In the genomic region with DNA sequence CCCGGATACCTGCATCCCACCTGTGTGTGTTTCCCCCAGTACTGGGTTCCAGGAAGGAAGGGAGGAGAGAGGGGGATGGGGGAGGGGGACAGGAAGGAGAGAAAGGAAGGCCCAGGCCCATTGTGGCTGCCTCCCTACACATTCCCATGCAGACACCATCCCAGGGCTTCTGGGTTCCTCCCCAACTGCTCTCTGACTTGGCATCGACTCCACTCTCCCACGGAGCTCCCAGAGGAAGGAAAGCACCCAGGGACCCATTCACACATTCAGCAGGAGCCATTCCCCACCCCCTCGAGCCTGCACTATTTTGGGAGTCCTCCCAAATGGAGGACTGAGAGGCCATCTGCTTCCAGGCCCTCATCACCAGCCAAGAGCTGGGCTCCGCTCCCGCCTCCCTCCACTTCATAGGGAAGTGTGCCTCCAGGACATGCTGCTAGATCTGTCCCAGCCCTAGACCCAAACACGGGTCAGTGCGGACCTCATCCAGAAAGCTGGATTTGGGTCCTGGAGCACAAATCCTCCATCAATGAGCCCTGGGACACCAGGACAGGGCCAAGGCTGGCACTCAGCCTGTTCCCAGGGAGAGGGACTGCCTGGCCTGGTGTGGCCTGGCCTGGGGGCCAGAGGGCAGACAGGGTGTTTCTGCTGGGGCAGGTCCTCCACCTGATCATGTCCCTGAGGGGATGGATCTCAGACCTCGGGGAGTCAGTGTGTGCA, we compare ENCODE assay signal across 18 cellular contexts. TPM values are rescaled to one million over a fixed set of nuclear protein-coding genes. Genes with fewer than 3 reads are reported as not detected.
A peak's percentile ranks its signal among the peaks of the same experiment; 100 is the strongest.
DNase-seq lines count a peak whose midpoint lies in the region; ATAC-seq lines count a peak whose summit lies in the region.
"Had no signal": no experiment of that assay in that cellular context is flagged by ENCODE, and none has a peak within 500 bp of the region (broad histone marks: within the 10 kb centered on the region; RNA-seq: fewer than 3 reads in every experiment).

No MANE protein-coding gene starts in this region.

- H3K9me3 ChIP-seq in T-helper 17 cell (ENCODE audit: control insufficient read depth, low read length, poor library complexity, severe bottlenecking): no peaks in the 10 kb centered on the region
- H3K9me3 ChIP-seq: testis had no signal

- H3K4me1 Mint-ChIP-seq in activated naive CD4-positive, alpha-beta T cell treated with anti-CD3 and anti-CD28 coated beads for 36 hours (ENCODE audit: low read depth): peaks cover 23% of the 10 kb centered on the region
- peaks cover 20% of the 10 kb centered on the region for H3K4me1 Mint-ChIP-seq in activated naive CD4-positive, alpha-beta T cell treated with anti-CD3 and anti-CD28 coated beads, Interleukin-2, amount 10 ng/mL, durations not matched to agents 7 days and 5 days
- peaks cover 9% of the 10 kb centered on the region for H3K4me1 Mint-ChIP-seq in T-helper 17 cell

- no peaks in the 10 kb centered on the region for H3K9me3 Mint-ChIP-seq in activated naive CD4-positive, alpha-beta T cell treated with anti-CD3 and anti-CD28 coated beads for 36 hours
- no peaks in the 10 kb centered on the region for H3K9me3 Mint-ChIP-seq in activated naive CD4-positive, alpha-beta T cell treated with anti-CD3 and anti-CD28 coated beads, Interleukin-2, amount 10 ng/mL, durations not matched to agents 7 days and 5 days
- H3K9me3 Mint-ChIP-seq: activated naive CD4-positive, alpha-beta T cell treated with anti-CD3 and anti-CD28 coated beads, Interleukin-2, amount 50 U/mL, for 24 hours had no signal

- H3K27ac Mint-ChIP-seq in activated naive CD4-positive, alpha-beta T cell treated with anti-CD3 and anti-CD28 coated beads for 36 hours: no peak overlapping the region
- no peak overlapping the region for H3K27ac Mint-ChIP-seq in activated naive CD4-positive, alpha-beta T cell treated with anti-CD3 and anti-CD28 coated beads, Interleukin-2, amount 10 ng/mL, durations not matched to agents 7 days and 5 days
- H3K27ac Mint-ChIP-seq in T-helper 17 cell: no peak overlapping the region
- H3K27ac Mint-ChIP-seq: activated naive CD4-positive, alpha-beta T cell treated with anti-CD3 and anti-CD28 coated beads, Interleukin-2, amount 50 U/mL, for 24 hours had no signal

- H3K36me3 Mint-ChIP-seq in activated naive CD4-positive, alpha-beta T cell treated with anti-CD3 and anti-CD28 coated beads for 36 hours (ENCODE audit: low read depth): no peaks in the 10 kb centered on the region
- no peaks in the 10 kb centered on the region for H3K36me3 Mint-ChIP-seq in activated naive CD4-positive, alpha-beta T cell treated with anti-CD3 and anti-CD28 coated beads, Interleukin-2, amount 10 ng/mL, durations not matched to agents 7 days and 5 days
- no peaks in the 10 kb centered on the region for H3K36me3 Mint-ChIP-seq in T-helper 17 cell (ENCODE audit: low read depth)

- CTCF ChIA-PET in activated naive CD4-positive, alpha-beta T cell treated with anti-CD3 and anti-CD28 coated beads for 36 hours (lab: Charles Lee): interaction anchor here (1.0 to 1.4 kb wide), 5 partner anchors 9 to 61 kb away, joined by 3 to 8 read pairs (median 4); no protein-coding TSS in a partner anchor
- CTCF ChIA-PET in activated naive CD4-positive, alpha-beta T cell treated with anti-CD3 and anti-CD28 coated beads, Interleukin-2, amount 10 ng/mL, durations not matched to agents 7 days and 5 days (lab: Charles Lee): interaction anchor here (1.3 to 2.2 kb wide), 4 partner anchors 9 to 59 kb away, joined by 3 to 8 read pairs (median 5); partner anchors contain the start of genes MAP2K7 and SNAPC2

- intact Hi-C loops in activated naive CD4-positive, alpha-beta T cell treated with anti-CD3 and anti-CD28 coated beads for 36 hours (cut with micrococcal nuclease): loop anchor here (10.0 kb wide), 1 partner anchor 144 kb away; the partner anchor contains the start of gene ELAVL1
- intact Hi-C loops in left ventricle myocardium superior (cut with micrococcal nuclease): no loop called here

- no peak for DNase-seq in activated naive CD4-positive, alpha-beta T cell treated with anti-CD3 and anti-CD28 coated beads for 36 hours
- no peak for DNase-seq in activated naive CD4-positive, alpha-beta T cell treated with anti-CD3 and anti-CD28 coated beads, Interleukin-2, amount 10 ng/mL, durations not matched to agents 7 days and 5 days
- no peak for DNase-seq in T-helper 17 cell
- no peak for DNase-seq in left ventricle myocardium superior
- DNase-seq in putamen (ENCODE audit: low spot score): peak; percentile 53
- DNase-seq in DMS79 (lab: John Stamatoyannopoulos, UW): no peak
- DNase-seq in HPDE6-E6E7 (ENCODE audit: extremely low spot score): no peak
- DNase-seq: activated CD4-positive, alpha-beta T cell treated with anti-CD3 and anti-CD28 coated beads for 1 hour; COR-L47; foreskin fibroblast; NCI-H2029 treated with DMSO at 0.1 percent for 48 hours; NCI-H82; T-helper 1 cell; testis had no signal

- ATAC-seq in T-helper 17 cell (no peak), left ventricle myocardium superior (peak; percentile 58), HG03097 (IDR thresholded peaks at IDR 0.05; ENCODE audit: low FRiP score, unreplicated experiment) (no peak)

- peaks cover 24% of the 10 kb centered on the region for H3K27me3 Mint-ChIP-seq in activated naive CD4-positive, alpha-beta T cell treated with anti-CD3 and anti-CD28 coated beads for 36 hours (ENCODE audit: low read depth)
- H3K27me3 Mint-ChIP-seq in activated naive CD4-positive, alpha-beta T cell treated with anti-CD3 and anti-CD28 coated beads, Interleukin-2, amount 10 ng/mL, durations not matched to agents 7 days and 5 days: peaks cover 70% of the 10 kb centered on the region
- peaks cover 10% of the 10 kb centered on the region for H3K27me3 Mint-ChIP-seq in T-helper 17 cell
- H3K27me3 Mint-ChIP-seq: activated naive CD4-positive, alpha-beta T cell treated with anti-CD3 and anti-CD28 coated beads, Interleukin-2, amount 50 U/mL, for 24 hours had no signal

- peak overlapping the region; percentile 12 for H3K4me3 Mint-ChIP-seq in activated naive CD4-positive, alpha-beta T cell treated with anti-CD3 and anti-CD28 coated beads for 36 hours
- no peak overlapping the region for H3K4me3 Mint-ChIP-seq in activated naive CD4-positive, alpha-beta T cell treated with anti-CD3 and anti-CD28 coated beads, Interleukin-2, amount 10 ng/mL, durations not matched to agents 7 days and 5 days
- peak overlapping the region; percentile 69 for H3K4me3 Mint-ChIP-seq in T-helper 17 cell
- H3K4me3 Mint-ChIP-seq: activated naive CD4-positive, alpha-beta T cell treated with anti-CD3 and anti-CD28 coated beads, Interleukin-2, amount 50 U/mL, for 24 hours had no signal

RNA-seq across cellular contexts. Expression of gene PRR36, which starts 13.1 kb away (rescaled TPM):
- under 1 TPM; 0.07 to 0.12 TPM for total RNA-seq in activated naive CD4-positive, alpha-beta T cell treated with anti-CD3 and anti-CD28 coated beads for 36 hours
- total RNA-seq in T-helper 17 cell (under 1 TPM; 0.37 to 0.63 TPM), left ventricle myocardium superior (0.15 TPM)
- total RNA-seq: bronchial epithelial cell, M059J had no signal

RNA-seq across cellular contexts. Expression of gene LRRC8E, which starts 27.2 kb away (rescaled TPM):
- not detected for total RNA-seq in activated naive CD4-positive, alpha-beta T cell treated with anti-CD3 and anti-CD28 coated beads for 36 hours
- not detected for total RNA-seq in T-helper 17 cell
- total RNA-seq in left ventricle myocardium superior: 3.1 TPM

RNA-seq across cellular contexts. Expression of gene EVI5L, which starts 31.0 kb away (rescaled TPM):
- 1 to 10 TPM; 5.2 TPM for total RNA-seq in activated naive CD4-positive, alpha-beta T cell treated with anti-CD3 and anti-CD28 coated beads for 36 hours
- total RNA-seq in T-helper 17 cell (10 to 100 TPM in 1 of 2 donors, 1 to 10 TPM in 1; 9.3 to 10.1 TPM), left ventricle myocardium superior (23.5 TPM)

RNA-seq across cellular contexts. Expression of gene MAP2K7, which starts 42.6 kb away (rescaled TPM):
- 10 to 100 TPM; 39.1 to 39.8 TPM for total RNA-seq in activated naive CD4-positive, alpha-beta T cell treated with anti-CD3 and anti-CD28 coated beads for 36 hours
- total RNA-seq in T-helper 17 cell (100 to 1,000 TPM; 104 to 107 TPM), left ventricle myocardium superior (30.4 TPM)

RNA-seq across cellular contexts. Expression of gene TGFBR3L, which starts 53.6 kb away (rescaled TPM):
- total RNA-seq in activated naive CD4-positive, alpha-beta T cell treated with anti-CD3 and anti-CD28 coated beads for 36 hours: 1 to 10 TPM; 1.7 to 3.7 TPM
- total RNA-seq in T-helper 17 cell (1 to 10 TPM; 1.4 to 1.7 TPM), left ventricle myocardium superior (11.4 TPM)
